In genomic region chr17:82029990-82030469, GRCh38 we compare ENCODE assay signal across 1 cellular context.
TF ChIP-seq lines count a peak whose summit lies in the region.

No MANE protein-coding gene starts in this region.

TF ChIP-seq in SK-N-SH, 30 proteins besides CTCF, POLR2A, EP300 and RAD21:
- TF ChIP-seq SMC3 (IDR thresholded peaks at IDR 0.05; ENCODE audit: low read depth, low read length) (no peak), PBX3 (IDR thresholded peaks at IDR 0.05) (no peak), RCOR1 (IDR thresholded peaks at IDR 0.05; ENCODE audit: low read length) (no peak), CHD2 (IDR thresholded peaks at IDR 0.05; ENCODE audit: low read length, partially characterized antibody) (no peak), MXI1 (IDR thresholded peaks at IDR 0.05; ENCODE audit: low read depth, low read length) (no peak), MAX (IDR thresholded peaks at IDR 0.05; ENCODE audit: low read depth) (no peak)
